13 cellular contexts compared by ENCODE assay signal in genomic region chr2:29606105-29606871, GRCh38.
DNase-seq lines count a peak whose midpoint lies in the region; ATAC-seq, FAIRE-seq and TF ChIP-seq lines count a peak whose summit lies in the region.
"Had no signal": no experiment of that assay in that cellular context is flagged by ENCODE, and none has a peak within 500 bp of the region (broad histone marks: within the 10 kb centered on the region; RNA-seq: fewer than 3 reads in every experiment).

No MANE protein-coding gene starts in this region.

- peak; percentile 98 for FAIRE-seq in astrocyte (lab: Jason Lieb, UNC)

- H3K4me3 Mint-ChIP-seq in astrocyte (ENCODE audit: unreplicated experiment): no peak overlapping the region
- no peak overlapping the region for H3K4me3 Mint-ChIP-seq in stimulated activated effector memory CD8-positive, alpha-beta T cell treated with anti-CD3 and anti-CD28 coated beads, Interleukin-12 subunit alpha, Interleukin-12 subunit beta, amount 100 ng/mL, for 72 hours
- H3K4me3 Mint-ChIP-seq: immature natural killer cell had no signal

- H3K4me3 ChIP-seq in AG04449 (ENCODE audit: low read depth, low read length): no peak overlapping the region
- H3K4me3 ChIP-seq in astrocyte (ENCODE audit: insufficient read depth, low read depth, low read length): no peak overlapping the region
- H3K4me3 ChIP-seq in H7 (ENCODE audit: insufficient read depth, low read depth, low read length): no peak overlapping the region
- H3K4me3 ChIP-seq: transverse colon had no signal

- TF ChIP-seq CTCF in AG04449 (IDR thresholded peaks at IDR 0.05; ENCODE audit: insufficient read depth, low read length, missing control alignments) (no peak), astrocyte (IDR thresholded peaks at IDR 0.05; ENCODE audit: insufficient read depth, low read depth, low read length) (no peak)

- no peaks in the 10 kb centered on the region for H3K36me3 Mint-ChIP-seq in astrocyte (ENCODE audit: low read depth, unreplicated experiment)
- no peaks in the 10 kb centered on the region for H3K36me3 Mint-ChIP-seq in stimulated activated effector memory CD8-positive, alpha-beta T cell treated with anti-CD3 and anti-CD28 coated beads, Interleukin-12 subunit alpha, Interleukin-12 subunit beta, amount 100 ng/mL, for 72 hours
- H3K36me3 Mint-ChIP-seq: immature natural killer cell had no signal

- peak overlapping the region; percentile 55 for H3K9ac ChIP-seq in astrocyte (ENCODE audit: low read length)

- no peaks in the 10 kb centered on the region for H4K20me1 ChIP-seq in astrocyte (ENCODE audit: insufficient read depth, low read length)

- H3K27ac ChIP-seq in astrocyte (ENCODE audit: low read depth, low read length): peak overlapping the region; percentile 82
- H3K27ac ChIP-seq: C4-2B, transverse colon had no signal

- DNase-seq in AG04449 (ENCODE audit: low read depth, low spot score) (peak; percentile 61), HS-5 (ENCODE audit: low read depth) (peak; percentile 90), astrocyte (ENCODE audit: low read depth) (peak; percentile 96), iris pigment epithelial cell (ENCODE audit: low read depth) (peak; percentile 93), H7 (no peak), SW480 (ENCODE audit: low spot score) (no peak)
- DNase-seq in stimulated activated effector memory CD8-positive, alpha-beta T cell treated with anti-CD3 and anti-CD28 coated beads, Interleukin-12 subunit alpha, Interleukin-12 subunit beta, amount 100 ng/mL, for 72 hours (ENCODE audit: low spot score in 2 of 2): no peak
- DNase-seq: activated CD4-positive, alpha-beta T cell treated with anti-CD3 and anti-CD28 coated beads for 48 hours; effector CD8-positive, alpha-beta T cell; immature natural killer cell; transverse colon had no signal

- no peaks in the 10 kb centered on the region for H3K27me3 Mint-ChIP-seq in astrocyte (ENCODE audit: low read depth, unreplicated experiment)

- POLR2A ChIA-PET in AG04449 (lab: Yijun Ruan, JAX): interaction anchor here (1.1 kb wide), 2 partner anchors 20 to 22 kb away, joined by 3 to 4 read pairs; no protein-coding TSS in a partner anchor

- peak overlapping the region; percentile 60 for H2AFZ ChIP-seq in astrocyte (ENCODE audit: low read depth, low read length)

- H3K36me3 ChIP-seq in astrocyte (ENCODE audit: insufficient read depth, low read length) (no peaks in the 10 kb centered on the region), H7 (replicated peaks; ENCODE audit: control insufficient read depth, insufficient read depth, low read length) (no peaks in the 10 kb centered on the region)
- H3K36me3 ChIP-seq: transverse colon had no signal

- H3K79me2 ChIP-seq in astrocyte (ENCODE audit: insufficient read depth, low read length): no peaks in the 10 kb centered on the region

- H3K9me3 Mint-ChIP-seq in astrocyte (ENCODE audit: unreplicated experiment): peaks cover 1% of the 10 kb centered on the region
- no peaks in the 10 kb centered on the region for H3K9me3 Mint-ChIP-seq in stimulated activated effector memory CD8-positive, alpha-beta T cell treated with anti-CD3 and anti-CD28 coated beads, Interleukin-12 subunit alpha, Interleukin-12 subunit beta, amount 100 ng/mL, for 72 hours
- H3K9me3 Mint-ChIP-seq: immature natural killer cell had no signal

- H3K4me1 Mint-ChIP-seq in astrocyte (ENCODE audit: low read depth, unreplicated experiment): peaks cover 21% of the 10 kb centered on the region
- no peaks in the 10 kb centered on the region for H3K4me1 Mint-ChIP-seq in stimulated activated effector memory CD8-positive, alpha-beta T cell treated with anti-CD3 and anti-CD28 coated beads, Interleukin-12 subunit alpha, Interleukin-12 subunit beta, amount 100 ng/mL, for 72 hours
- H3K4me1 Mint-ChIP-seq: immature natural killer cell had no signal

- H3K27ac Mint-ChIP-seq in astrocyte (ENCODE audit: unreplicated experiment): peak overlapping the region; percentile 95
- no peak overlapping the region for H3K27ac Mint-ChIP-seq in stimulated activated effector memory CD8-positive, alpha-beta T cell treated with anti-CD3 and anti-CD28 coated beads, Interleukin-12 subunit alpha, Interleukin-12 subunit beta, amount 100 ng/mL, for 72 hours
- H3K27ac Mint-ChIP-seq: immature natural killer cell had no signal

- peak overlapping the region; percentile 51 for H3K4me2 ChIP-seq in astrocyte (ENCODE audit: low read length)

- CTCF ChIA-PET in AG04449 (lab: Yijun Ruan, JAX): no interaction called here

- no peaks in the 10 kb centered on the region for H3K9me3 ChIP-seq in astrocyte (ENCODE audit: insufficient read depth, low read depth, low read length)
- H3K9me3 ChIP-seq: transverse colon had no signal

- no peaks in the 10 kb centered on the region for H3K27me3 ChIP-seq in astrocyte (ENCODE audit: insufficient read depth, low read length)
- H3K27me3 ChIP-seq in H7 (ENCODE audit: control insufficient read depth, insufficient read depth, low read length): no peaks in the 10 kb centered on the region
- H3K27me3 ChIP-seq: transverse colon had no signal

- H3K4me1 ChIP-seq in astrocyte (ENCODE audit: insufficient read depth, low read length): peaks cover 21% of the 10 kb centered on the region
- H3K4me1 ChIP-seq: transverse colon had no signal

- ATAC-seq in stimulated activated effector memory CD8-positive, alpha-beta T cell treated with anti-CD3 and anti-CD28 coated beads, Interleukin-12 subunit alpha, Interleukin-12 subunit beta, amount 100 ng/mL, for 72 hours: no peak
- ATAC-seq in GM21423 (IDR thresholded peaks at IDR 0.05; ENCODE audit: unreplicated experiment): no peak

Comparison
In these comparisons a context has a peak if more than half of its experiments do, and no peak if none do; other contexts are left out.
1. DNase-seq: peak in AG04449 (single experiment), HS-5 (single experiment), astrocyte (single experiment) and iris pigment epithelial cell (single experiment); none in stimulated activated effector memory CD8-positive, alpha-beta T cell treated with anti-CD3 and anti-CD28 coated beads, Interleukin-12 subunit alpha, Interleukin-12 subunit beta, amount 100 ng/mL, for 72 hours (0 of 2), H7 (single experiment) and SW480 (single experiment).